1 cellular context compared by ENCODE assay signal in the genomic region with DNA sequence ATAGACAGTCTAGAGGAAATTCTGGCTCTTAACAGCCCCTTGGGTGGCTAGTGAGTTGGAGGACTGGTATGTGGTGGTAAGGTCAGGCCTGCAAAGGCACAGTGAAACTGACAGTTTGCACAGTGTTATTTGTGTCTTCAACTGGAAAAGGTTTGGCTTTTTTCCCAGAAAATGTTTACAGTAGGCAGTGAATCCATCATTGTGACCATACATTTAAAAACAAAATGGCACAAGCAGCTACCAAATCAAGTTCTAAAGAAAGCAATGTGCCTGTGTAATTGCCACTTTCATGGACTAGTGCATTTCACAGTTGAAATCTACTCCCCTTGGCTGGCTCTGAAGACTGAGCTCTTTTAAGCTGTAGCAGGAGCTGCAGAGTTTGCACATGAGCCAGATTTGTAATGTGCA.
TF ChIP-seq lines count a peak whose summit lies in the region.

No MANE protein-coding gene starts in this region.

TF ChIP-seq in HEK293, 187 proteins besides CTCF, POLR2A, EP300 and RAD21 (continued from another document and continues in another):
- TF ChIP-seq, protein P1, sequence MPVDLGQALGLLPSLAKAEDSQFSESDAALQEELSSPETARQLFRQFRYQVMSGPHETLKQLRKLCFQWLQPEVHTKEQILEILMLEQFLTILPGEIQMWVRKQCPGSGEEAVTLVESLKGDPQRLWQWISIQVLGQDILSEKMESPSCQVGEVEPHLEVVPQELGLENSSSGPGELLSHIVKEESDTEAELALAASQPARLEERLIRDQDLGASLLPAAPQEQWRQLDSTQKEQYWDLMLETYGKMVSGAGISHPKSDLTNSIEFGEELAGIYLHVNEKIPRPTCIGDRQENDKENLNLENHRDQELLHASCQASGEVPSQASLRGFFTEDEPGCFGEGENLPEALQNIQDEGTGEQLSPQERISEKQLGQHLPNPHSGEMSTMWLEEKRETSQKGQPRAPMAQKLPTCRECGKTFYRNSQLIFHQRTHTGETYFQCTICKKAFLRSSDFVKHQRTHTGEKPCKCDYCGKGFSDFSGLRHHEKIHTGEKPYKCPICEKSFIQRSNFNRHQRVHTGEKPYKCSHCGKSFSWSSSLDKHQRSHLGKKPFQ (tag by site-specific recombination; IDR thresholded peaks at IDR 0.05), result peak; percentile 72
- TF ChIP-seq GFI1B (tag by site-specific recombination; IDR thresholded peaks at IDR 0.05) (peak; percentile 93), ZNF623 (tag by site-specific recombination; IDR thresholded peaks at IDR 0.05) (no peak), ZBTB8A (tag by site-specific recombination; IDR thresholded peaks at IDR 0.05) (peak; percentile 34; the same call in 1 of the 2 replicates), ZFP37 (tag by site-specific recombination; IDR thresholded peaks at IDR 0.05) (no peak), ZSCAN30 (tag by site-specific recombination; IDR thresholded peaks at IDR 0.05) (peak; percentile 84; the same call in 1 of the 2 replicates), ZNF394 (tag by site-specific recombination; IDR thresholded peaks at IDR 0.05; ENCODE audit: borderline replicate concordance) (peak; percentile 22; the same call in 1 of the 2 replicates), EGR2 (tag by site-specific recombination; IDR thresholded peaks at IDR 0.05; ENCODE audit: low read depth) (no peak), ZNF266 (tag by site-specific recombination; IDR thresholded peaks at IDR 0.05; ENCODE audit: low read depth) (no peak), ZNF19 (tag by site-specific recombination; IDR thresholded peaks at IDR 0.05; ENCODE audit: low read depth) (no peak), ZNF585B (tag by site-specific recombination; IDR thresholded peaks at IDR 0.05) (no peak), ZNF830 (tag by site-specific recombination; IDR thresholded peaks at IDR 0.05; ENCODE audit: low read depth) (no peak), ZFP3 (tag by site-specific recombination; IDR thresholded peaks at IDR 0.05; ENCODE audit: low read depth) (no peak), RBAK (tag by site-specific recombination; IDR thresholded peaks at IDR 0.05) (no peak), HOXD13 (CRISPR knock-in tag; IDR thresholded peaks at IDR 0.05; ENCODE audit: borderline replicate concordance) (no peak), TCF7L2 (IDR thresholded peaks at IDR 0.05; ENCODE audit: borderline replicate concordance, low read depth, low read length) (no peak), ZNF146 (tag by site-specific recombination; IDR thresholded peaks at IDR 0.05) (0 out of 2 replicates have a peak, but pooled peaks have one; percentile 6), ZIC2 (tag by site-specific recombination; IDR thresholded peaks at IDR 0.05) (no peak), OSR2 (tag by site-specific recombination; IDR thresholded peaks at IDR 0.05) (peak; percentile 100), ZNF48 (tag by site-specific recombination; IDR thresholded peaks at IDR 0.05) (no peak), ZNF521 (tag by site-specific recombination; IDR thresholded peaks at IDR 0.05) (no peak), ZNF843 (tag by site-specific recombination; IDR thresholded peaks at IDR 0.05) (peak; percentile 93), ZNF660 (tag by site-specific recombination; IDR thresholded peaks at IDR 0.05) (peak; percentile 38; the same call in 1 of the 2 replicates), ZNF302 (tag by site-specific recombination; IDR thresholded peaks at IDR 0.05; ENCODE audit: low read depth) (no peak), ZBTB48 (tag by site-specific recombination; IDR thresholded peaks at IDR 0.05) (no peak), SCRT1 (tag by site-specific recombination; IDR thresholded peaks at IDR 0.05; ENCODE audit: borderline replicate concordance) (no peak), ZNF501 (tag by site-specific recombination; IDR thresholded peaks at IDR 0.05) (no peak), ZNF133 (tag by site-specific recombination; IDR thresholded peaks at IDR 0.05) (no peak), ZBTB7A (tag by site-specific recombination; IDR thresholded peaks at IDR 0.05; ENCODE audit: low read depth) (no peak), ZNF274 (IDR thresholded peaks at IDR 0.05; ENCODE audit: low read length) (no peak), ZNF274 (tag by site-specific recombination; IDR thresholded peaks at IDR 0.05; ENCODE audit: borderline replicate concordance) (no peak), ZNF140 (tag by site-specific recombination; IDR thresholded peaks at IDR 0.05) (no peak), ZNF514 (tag by site-specific recombination; IDR thresholded peaks at IDR 0.05) (no peak), ZNF366 (tag by site-specific recombination; conservative IDR thresholded peaks at IDR 0.05) (peak; percentile 79), ZNF701 (tag by site-specific recombination; IDR thresholded peaks at IDR 0.05) (no peak), ZNF560 (tag by site-specific recombination; IDR thresholded peaks at IDR 0.05; ENCODE audit: borderline replicate concordance) (no peak)
- TF ChIP-seq, protein P2, sequence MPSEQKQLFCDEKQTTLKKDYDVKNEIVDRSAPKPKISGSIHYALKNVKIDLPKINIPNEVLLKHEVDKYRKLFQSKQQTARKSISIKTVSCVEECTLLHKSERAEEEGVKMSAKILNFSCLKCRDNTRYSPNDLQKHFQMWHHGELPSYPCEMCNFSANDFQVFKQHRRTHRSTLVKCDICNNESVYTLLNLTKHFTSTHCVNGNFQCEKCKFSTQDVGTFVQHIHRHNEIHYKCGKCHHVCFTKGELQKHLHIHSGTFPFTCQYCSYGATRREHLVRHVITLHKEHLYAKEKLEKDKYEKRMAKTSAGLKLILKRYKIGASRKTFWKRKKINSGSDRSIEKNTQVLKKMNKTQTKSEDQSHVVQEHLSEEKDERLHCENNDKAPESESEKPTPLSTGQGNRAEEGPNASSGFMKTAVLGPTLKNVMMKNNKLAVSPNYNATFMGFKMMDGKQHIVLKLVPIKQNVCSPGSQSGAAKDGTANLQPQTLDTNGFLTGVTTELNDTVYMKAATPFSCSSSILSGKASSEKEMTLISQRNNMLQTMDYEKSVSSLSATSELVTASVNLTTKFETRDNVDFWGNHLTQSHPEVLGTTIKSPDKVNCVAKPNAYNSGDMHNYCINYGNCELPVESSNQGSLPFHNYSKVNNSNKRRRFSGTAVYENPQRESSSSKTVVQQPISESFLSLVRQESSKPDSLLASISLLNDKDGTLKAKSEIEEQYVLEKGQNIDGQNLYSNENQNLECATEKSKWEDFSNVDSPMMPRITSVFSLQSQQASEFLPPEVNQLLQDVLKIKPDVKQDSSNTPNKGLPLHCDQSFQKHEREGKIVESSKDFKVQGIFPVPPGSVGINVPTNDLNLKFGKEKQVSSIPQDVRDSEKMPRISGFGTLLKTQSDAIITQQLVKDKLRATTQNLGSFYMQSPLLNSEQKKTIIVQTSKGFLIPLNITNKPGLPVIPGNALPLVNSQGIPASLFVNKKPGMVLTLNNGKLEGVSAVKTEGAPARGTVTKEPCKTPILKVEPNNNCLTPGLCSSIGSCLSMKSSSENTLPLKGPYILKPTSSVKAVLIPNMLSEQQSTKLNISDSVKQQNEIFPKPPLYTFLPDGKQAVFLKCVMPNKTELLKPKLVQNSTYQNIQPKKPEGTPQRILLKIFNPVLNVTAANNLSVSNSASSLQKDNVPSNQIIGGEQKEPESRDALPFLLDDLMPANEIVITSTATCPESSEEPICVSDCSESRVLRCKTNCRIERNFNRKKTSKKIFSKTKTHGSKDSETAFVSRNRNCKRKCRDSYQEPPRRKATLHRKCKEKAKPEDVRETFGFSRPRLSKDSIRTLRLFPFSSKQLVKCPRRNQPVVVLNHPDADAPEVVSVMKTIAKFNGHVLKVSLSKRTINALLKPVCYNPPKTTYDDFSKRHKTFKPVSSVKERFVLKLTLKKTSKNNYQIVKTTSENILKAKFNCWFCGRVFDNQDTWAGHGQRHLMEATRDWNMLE (tag by site-specific recombination; conservative IDR thresholded peaks at IDR 0.05; ENCODE audit: low read depth), result no peak
- TF ChIP-seq, protein P3, sequence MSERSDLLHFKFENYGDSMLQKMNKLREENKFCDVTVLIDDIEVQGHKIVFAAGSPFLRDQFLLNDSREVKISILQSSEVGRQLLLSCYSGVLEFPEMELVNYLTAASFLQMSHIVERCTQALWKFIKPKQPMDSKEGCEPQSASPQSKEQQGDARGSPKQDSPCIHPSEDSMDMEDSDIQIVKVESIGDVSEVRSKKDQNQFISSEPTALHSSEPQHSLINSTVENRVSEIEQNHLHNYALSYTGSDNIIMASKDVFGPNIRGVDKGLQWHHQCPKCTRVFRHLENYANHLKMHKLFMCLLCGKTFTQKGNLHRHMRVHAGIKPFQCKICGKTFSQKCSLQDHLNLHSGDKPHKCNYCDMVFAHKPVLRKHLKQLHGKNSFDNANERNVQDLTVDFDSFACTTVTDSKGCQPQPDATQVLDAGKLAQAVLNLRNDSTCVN (tag by site-specific recombination; optimal IDR thresholded peaks at IDR 0.05), result no peak
- TF ChIP-seq, protein P4, sequence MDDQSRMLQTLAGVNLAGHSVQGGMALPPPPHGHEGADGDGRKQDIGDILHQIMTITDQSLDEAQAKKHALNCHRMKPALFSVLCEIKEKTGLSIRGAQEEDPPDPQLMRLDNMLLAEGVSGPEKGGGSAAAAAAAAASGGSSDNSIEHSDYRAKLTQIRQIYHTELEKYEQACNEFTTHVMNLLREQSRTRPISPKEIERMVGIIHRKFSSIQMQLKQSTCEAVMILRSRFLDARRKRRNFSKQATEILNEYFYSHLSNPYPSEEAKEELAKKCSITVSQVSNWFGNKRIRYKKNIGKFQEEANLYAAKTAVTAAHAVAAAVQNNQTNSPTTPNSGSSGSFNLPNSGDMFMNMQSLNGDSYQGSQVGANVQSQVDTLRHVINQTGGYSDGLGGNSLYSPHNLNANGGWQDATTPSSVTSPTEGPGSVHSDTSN (CRISPR knock-in tag; IDR thresholded peaks at IDR 0.05), result no peak
- TF ChIP-seq, protein P5, sequence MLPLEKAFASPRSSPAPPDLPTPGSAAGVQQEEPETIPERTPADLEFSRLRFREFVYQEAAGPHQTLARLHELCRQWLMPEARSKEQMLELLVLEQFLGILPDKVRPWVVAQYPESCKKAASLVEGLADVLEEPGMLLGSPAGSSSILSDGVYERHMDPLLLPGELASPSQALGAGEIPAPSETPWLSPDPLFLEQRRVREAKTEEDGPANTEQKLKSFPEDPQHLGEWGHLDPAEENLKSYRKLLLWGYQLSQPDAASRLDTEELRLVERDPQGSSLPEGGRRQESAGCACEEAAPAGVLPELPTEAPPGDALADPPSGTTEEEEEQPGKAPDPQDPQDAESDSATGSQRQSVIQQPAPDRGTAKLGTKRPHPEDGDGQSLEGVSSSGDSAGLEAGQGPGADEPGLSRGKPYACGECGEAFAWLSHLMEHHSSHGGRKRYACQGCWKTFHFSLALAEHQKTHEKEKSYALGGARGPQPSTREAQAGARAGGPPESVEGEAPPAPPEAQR (tag by site-specific recombination; IDR thresholded peaks at IDR 0.05), result no peak
- TF ChIP-seq, protein P6, sequence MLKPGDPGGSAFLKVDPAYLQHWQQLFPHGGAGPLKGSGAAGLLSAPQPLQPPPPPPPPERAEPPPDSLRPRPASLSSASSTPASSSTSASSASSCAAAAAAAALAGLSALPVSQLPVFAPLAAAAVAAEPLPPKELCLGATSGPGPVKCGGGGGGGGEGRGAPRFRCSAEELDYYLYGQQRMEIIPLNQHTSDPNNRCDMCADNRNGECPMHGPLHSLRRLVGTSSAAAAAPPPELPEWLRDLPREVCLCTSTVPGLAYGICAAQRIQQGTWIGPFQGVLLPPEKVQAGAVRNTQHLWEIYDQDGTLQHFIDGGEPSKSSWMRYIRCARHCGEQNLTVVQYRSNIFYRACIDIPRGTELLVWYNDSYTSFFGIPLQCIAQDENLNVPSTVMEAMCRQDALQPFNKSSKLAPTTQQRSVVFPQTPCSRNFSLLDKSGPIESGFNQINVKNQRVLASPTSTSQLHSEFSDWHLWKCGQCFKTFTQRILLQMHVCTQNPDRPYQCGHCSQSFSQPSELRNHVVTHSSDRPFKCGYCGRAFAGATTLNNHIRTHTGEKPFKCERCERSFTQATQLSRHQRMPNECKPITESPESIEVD (tag by site-specific recombination; IDR thresholded peaks at IDR 0.05), result peak; percentile 99
- TF ChIP-seq, protein P7, sequence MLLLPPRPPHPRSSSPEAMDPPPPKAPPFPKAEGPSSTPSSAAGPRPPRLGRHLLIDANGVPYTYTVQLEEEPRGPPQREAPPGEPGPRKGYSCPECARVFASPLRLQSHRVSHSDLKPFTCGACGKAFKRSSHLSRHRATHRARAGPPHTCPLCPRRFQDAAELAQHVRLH (tag by site-specific recombination; IDR thresholded peaks at IDR 0.05), result peak; percentile 93
- TF ChIP-seq, protein P8, sequence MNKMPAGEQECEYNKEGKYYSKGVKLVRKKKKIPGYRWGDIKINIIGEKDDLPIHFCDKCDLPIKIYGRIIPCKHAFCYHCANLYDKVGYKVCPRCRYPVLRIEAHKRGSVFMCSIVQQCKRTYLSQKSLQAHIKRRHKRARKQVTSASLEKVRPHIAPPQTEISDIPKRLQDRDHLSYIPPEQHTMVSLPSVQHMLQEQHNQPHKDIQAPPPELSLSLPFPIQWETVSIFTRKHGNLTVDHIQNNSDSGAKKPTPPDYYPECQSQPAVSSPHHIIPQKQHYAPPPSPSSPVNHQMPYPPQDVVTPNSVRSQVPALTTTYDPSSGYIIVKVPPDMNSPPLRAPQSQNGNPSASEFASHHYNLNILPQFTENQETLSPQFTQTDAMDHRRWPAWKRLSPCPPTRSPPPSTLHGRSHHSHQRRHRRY (tag by site-specific recombination; IDR thresholded peaks at IDR 0.05), result no peak
- TF ChIP-seq, protein P9, sequence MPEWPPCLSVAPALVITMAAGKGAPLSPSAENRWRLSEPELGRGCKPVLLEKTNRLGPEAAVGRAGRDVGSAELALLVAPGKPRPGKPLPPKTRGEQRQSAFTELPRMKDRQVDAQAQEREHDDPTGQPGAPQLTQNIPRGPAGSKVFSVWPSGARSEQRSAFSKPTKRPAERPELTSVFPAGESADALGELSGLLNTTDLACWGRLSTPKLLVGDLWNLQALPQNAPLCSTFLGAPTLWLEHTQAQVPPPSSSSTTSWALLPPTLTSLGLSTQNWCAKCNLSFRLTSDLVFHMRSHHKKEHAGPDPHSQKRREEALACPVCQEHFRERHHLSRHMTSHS (tag by site-specific recombination; IDR thresholded peaks at IDR 0.05), result no peak
- TF ChIP-seq, protein P10, sequence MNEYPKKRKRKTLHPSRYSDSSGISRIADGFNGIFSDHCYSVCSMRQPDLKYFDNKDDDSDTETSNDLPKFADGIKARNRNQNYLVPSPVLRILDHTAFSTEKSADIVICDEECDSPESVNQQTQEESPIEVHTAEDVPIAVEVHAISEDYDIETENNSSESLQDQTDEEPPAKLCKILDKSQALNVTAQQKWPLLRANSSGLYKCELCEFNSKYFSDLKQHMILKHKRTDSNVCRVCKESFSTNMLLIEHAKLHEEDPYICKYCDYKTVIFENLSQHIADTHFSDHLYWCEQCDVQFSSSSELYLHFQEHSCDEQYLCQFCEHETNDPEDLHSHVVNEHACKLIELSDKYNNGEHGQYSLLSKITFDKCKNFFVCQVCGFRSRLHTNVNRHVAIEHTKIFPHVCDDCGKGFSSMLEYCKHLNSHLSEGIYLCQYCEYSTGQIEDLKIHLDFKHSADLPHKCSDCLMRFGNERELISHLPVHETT (tag by site-specific recombination; IDR thresholded peaks at IDR 0.05), result 0 out of 2 replicates have a peak, but pooled peaks have one; percentile 22
- TF ChIP-seq, protein P11, sequence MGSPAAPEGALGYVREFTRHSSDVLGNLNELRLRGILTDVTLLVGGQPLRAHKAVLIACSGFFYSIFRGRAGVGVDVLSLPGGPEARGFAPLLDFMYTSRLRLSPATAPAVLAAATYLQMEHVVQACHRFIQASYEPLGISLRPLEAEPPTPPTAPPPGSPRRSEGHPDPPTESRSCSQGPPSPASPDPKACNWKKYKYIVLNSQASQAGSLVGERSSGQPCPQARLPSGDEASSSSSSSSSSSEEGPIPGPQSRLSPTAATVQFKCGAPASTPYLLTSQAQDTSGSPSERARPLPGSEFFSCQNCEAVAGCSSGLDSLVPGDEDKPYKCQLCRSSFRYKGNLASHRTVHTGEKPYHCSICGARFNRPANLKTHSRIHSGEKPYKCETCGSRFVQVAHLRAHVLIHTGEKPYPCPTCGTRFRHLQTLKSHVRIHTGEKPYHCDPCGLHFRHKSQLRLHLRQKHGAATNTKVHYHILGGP (tag by site-specific recombination; IDR thresholded peaks at IDR 0.05), result no peak
